ENCODE assay signal across 11 cellular contexts in genomic region chr11:130180896-130181294, GRCh38. TPM values are rescaled to one million over a fixed set of nuclear protein-coding genes. Genes with fewer than 3 reads are reported as not detected.
A peak's percentile ranks its signal among the peaks of the same experiment; 100 is the strongest.
DNase-seq lines count a peak whose midpoint lies in the region; ATAC-seq, FAIRE-seq and TF ChIP-seq lines count a peak whose summit lies in the region.
"Had no signal": no experiment of that assay in that cellular context is flagged by ENCODE, and none has a peak within 500 bp of the region (broad histone marks: within the 10 kb centered on the region; RNA-seq: fewer than 3 reads in every experiment).

No MANE protein-coding gene starts in this region.

- peaks cover 25% of the 10 kb centered on the region for H3K4me1 ChIP-seq in PC-3 (ENCODE audit: insufficient read depth, low read length)
- peaks cover 34 to 42% of the 10 kb centered on the region in 2 donors for H3K4me1 ChIP-seq in kidney (ENCODE audit: control insufficient read depth in 1 of 2, insufficient read depth in 1 of 2, low read depth in 1 of 2, low read length in 2 of 2)
- H3K4me1 ChIP-seq in prostate gland (replicated peaks): peaks cover 12% of the 10 kb centered on the region

- WGBS in prostate gland: 77% methylated on average over 8 of the region's 8 CpGs

- H3K9ac ChIP-seq in PC-3 (ENCODE audit: low read length) (no peak overlapping the region), kidney (ENCODE audit: low read length in 2 of 2) (peak overlapping the region; percentile 48 to 76)

- H3K9me3 ChIP-seq in PC-3 (ENCODE audit: low read length): no peaks in the 10 kb centered on the region
- no peaks in the 10 kb centered on the region for H3K9me3 ChIP-seq in kidney (ENCODE audit: control insufficient read depth in 1 of 2, low read length in 2 of 2)
- no peaks in the 10 kb centered on the region for H3K9me3 ChIP-seq in prostate gland

- CTCF ChIA-PET in PC-3 (lab: Charles Lee): no interaction called here

- H3K36me3 ChIP-seq in PC-3 (ENCODE audit: low read depth, low read length) (peaks cover 8% of the 10 kb centered on the region), kidney (ENCODE audit: control insufficient read depth in 1 of 2, insufficient read depth in 2 of 2, low read length in 2 of 2) (no peaks in the 10 kb centered on the region), prostate gland (no peaks in the 10 kb centered on the region)

- peaks cover 99% of the 10 kb centered on the region for H3K79me2 ChIP-seq in PC-3 (ENCODE audit: low read length)

- H3K9me2 ChIP-seq in PC-3 (replicated peaks; ENCODE audit: low read length): no peaks in the 10 kb centered on the region

- POLR2A ChIA-PET in PC-3 (lab: Charles Lee; ENCODE audit: unreplicated experiment): no interaction called here

- no peak for FAIRE-seq in kidney (lab: Jason Lieb, UNC)

- H3K4me3 ChIP-seq in PC-3 (ENCODE audit: low read length) (no peak overlapping the region), kidney (ENCODE audit: low read length in 2 of 2) (no peak overlapping the region), prostate gland (no peak overlapping the region)

- H2AFZ ChIP-seq in PC-3 (ENCODE audit: low read length): no peak overlapping the region

- no TSS peak for BruUV-seq in PC-3 (replicated peaks; lab: Mats Ljungman, UMichigan)

- peak overlapping the region; percentile 52; the same call in 1 of the 2 replicates for H3K4me2 ChIP-seq in PC-3 (ENCODE audit: low read length)

- DNase-seq in PC-3: no peak
- DNase-seq in kidney: no peak
- DNase-seq in prostate gland (ENCODE audit: low spot score): no peak
- no peak for DNase-seq in COLO668 (lab: John Stamatoyannopoulos, UW; ENCODE audit: unreplicated experiment)
- no peak for DNase-seq in anterior cingulate cortex (lab: John Stamatoyannopoulos, UW)
- DNase-seq in NCI-H1417 treated with DMSO at 0.1 percent for 48 hours (lab: John Stamatoyannopoulos, UW): no peak
- DNase-seq in NCI-H2107 (lab: John Stamatoyannopoulos, UW): no peak
- DNase-seq: CD4-positive, alpha-beta memory T cell had no signal

- TF ChIP-seq POLR2A in prostate gland (IDR thresholded peaks at IDR 0.05): no peak

- H3K27me3 ChIP-seq in PC-3 (ENCODE audit: low read length): no peaks in the 10 kb centered on the region
- H3K27me3 ChIP-seq in prostate gland (replicated peaks; ENCODE audit: insufficient read depth): no peaks in the 10 kb centered on the region

- TF ChIP-seq CTCF in PC-3 (conservative IDR thresholded peaks at IDR 0.05; ENCODE audit: low read depth, low read length): no peak
- TF ChIP-seq CTCF in kidney (IDR thresholded peaks at IDR 0.05; ENCODE audit: borderline replicate concordance, extremely low read depth, insufficient read depth): no peak
- TF ChIP-seq CTCF in prostate gland (IDR thresholded peaks at IDR 0.05): no peak

- H3F3A ChIP-seq in PC-3 (ENCODE audit: low read length, unreplicated experiment): no peaks in the 10 kb centered on the region

- ATAC-seq in GM18868 (IDR thresholded peaks at IDR 0.05; ENCODE audit: unreplicated experiment) (peak; percentile 15), PC-3 (no peak)

- H4K20me1 ChIP-seq in PC-3 (ENCODE audit: low read length): peaks cover 32% of the 10 kb centered on the region

- H3K27ac ChIP-seq in PC-3 (ENCODE audit: low read length): no peak overlapping the region
- peak overlapping the region; percentile 93 for H3K27ac ChIP-seq in kidney (ENCODE audit: low read depth in 2 of 2, low read length in 2 of 2)
- H3K27ac ChIP-seq in prostate gland: peak overlapping the region; percentile 23 to 65

- intact Hi-C loops in PC-3 (cut with micrococcal nuclease): no loop called here
- intact Hi-C loops in kidney (cut with DNase I): no loop called here
- intact Hi-C loops in prostate gland (cut with DNase I): no loop called here

RNA-seq across cellular contexts. Expression of gene ST14, which starts 21.3 kb away (rescaled TPM):
- total RNA-seq in PC-3 (2014; rRNA removed) (231 and 289 TPM in 2 replicates), kidney (139 TPM), prostate gland (100 to 1,000 TPM in 1 of 2 donors, 10 to 100 TPM in 1; 39.8 to 114 TPM)
- 59.3 TPM for polyA plus RNA-seq in kidney (ENCODE audit: insufficient read depth, low read depth, low replicate concordance)
- total RNA-seq: LHCN-M2; T-helper 1 cell treated with Interleukin-12 subunit alpha and Interleukin-12 subunit beta and Interleukin-4 antibody, amounts not matched to agents 30 ng/mL and 1 ng/mL, for 36 hours had no signal
